22 cellular contexts compared by ENCODE assay signal in genomic region chr3:143286392-143287010, GRCh38.
"Had no signal": no experiment of that assay in that cellular context is flagged by ENCODE, and none has a peak within 500 bp of the region (broad histone marks: within the 10 kb centered on the region; RNA-seq: fewer than 3 reads in every experiment).

No MANE protein-coding gene starts in this region.

- DNase-seq: activated CD4-positive, alpha-beta memory T cell treated with anti-CD3 and anti-CD28 coated beads for 36 hours; activated gamma-delta T cell treated with Interleukin-2 at 50 U/mL for 16 hours; activated T-cell treated with anti-CD3 and anti-CD28 coated beads for 4 hours; adrenal gland; effector memory CD8-positive, alpha-beta T cell; foreskin melanocyte; glutamatergic neuron; hippocampal formation; nephron progenitor cell; right cardiac atrium; stimulated activated CD4-positive, alpha-beta T cell treated with anti-CD3 and anti-CD28 coated beads, Interleukin-2, amount 100 ng/mL, for 24 hours; stimulated activated naive CD8-positive, alpha-beta T cell treated with anti-CD3 and anti-CD28 coated beads, Interleukin-15, Interleukin-2, amounts not matched to agents 100 U/mL and 50 U/mL, for 24 hours; T-helper 2 cell had no signal

- ATAC-seq: activated naive CD4-positive, alpha-beta T cell treated with anti-CD3 and anti-CD28 coated beads, Interleukin-2, amount 50 U/mL, for 72 hours; effector memory CD8-positive, alpha-beta T cell; left lobe of liver; right cardiac atrium; stimulated activated naive CD8-positive, alpha-beta T cell treated with anti-CD3 and anti-CD28 coated beads, Interleukin-15, Interleukin-2, amounts not matched to agents 100 U/mL and 50 U/mL, for 24 hours had no signal

- H3K4me3 ChIP-seq: adrenal gland, cardiac muscle cell, lung, tibial nerve had no signal

- H3K27me3 Mint-ChIP-seq: activated CD4-positive, alpha-beta memory T cell treated with anti-CD3 and anti-CD28 coated beads for 36 hours; effector memory CD8-positive, alpha-beta T cell had no signal

- H3K4me3 Mint-ChIP-seq: activated CD4-positive, alpha-beta memory T cell treated with anti-CD3 and anti-CD28 coated beads for 36 hours; activated T-helper 1 cell treated with anti-CD3 and anti-CD28 coated beads, Interleukin-12 subunit alpha, Interleukin-12 subunit beta, Interleukin-2, Interleukin-4 antibody, amounts not matched to agents 30 ng/mL and 10 ng/mL and 1 ng/mL, durations not matched to agents 14 hours and 24 hours and 36 hours; effector memory CD8-positive, alpha-beta T cell; mesothelial cell of epicardium; nephron progenitor cell had no signal

- H3K27ac ChIP-seq: adrenal gland, cardiac muscle cell, epithelial cell of prostate, tibial nerve had no signal

- H3K36me3 Mint-ChIP-seq: activated CD4-positive, alpha-beta memory T cell treated with anti-CD3 and anti-CD28 coated beads for 36 hours; activated naive CD4-positive, alpha-beta T cell treated with anti-CD3 and anti-CD28 coated beads, Interleukin-2, amount 50 U/mL, for 72 hours; mesothelial cell of epicardium had no signal

- H3K27ac Mint-ChIP-seq: activated CD4-positive, alpha-beta memory T cell treated with anti-CD3 and anti-CD28 coated beads for 36 hours; activated naive CD4-positive, alpha-beta T cell treated with anti-CD3 and anti-CD28 coated beads, Interleukin-2, amount 50 U/mL, for 72 hours; activated T-helper 1 cell treated with anti-CD3 and anti-CD28 coated beads, Interleukin-12 subunit alpha, Interleukin-12 subunit beta, Interleukin-2, Interleukin-4 antibody, amounts not matched to agents 30 ng/mL and 10 ng/mL and 1 ng/mL, durations not matched to agents 14 hours and 24 hours and 36 hours; effector memory CD8-positive, alpha-beta T cell; mesothelial cell of epicardium; nephron progenitor cell; progenitor cell of endocrine pancreas had no signal

- H3K9me3 Mint-ChIP-seq: activated CD4-positive, alpha-beta memory T cell treated with anti-CD3 and anti-CD28 coated beads for 36 hours; activated naive CD4-positive, alpha-beta T cell treated with anti-CD3 and anti-CD28 coated beads, Interleukin-2, amount 50 U/mL, for 72 hours; activated T-helper 1 cell treated with anti-CD3 and anti-CD28 coated beads, Interleukin-12 subunit alpha, Interleukin-12 subunit beta, Interleukin-2, Interleukin-4 antibody, amounts not matched to agents 30 ng/mL and 10 ng/mL and 1 ng/mL, durations not matched to agents 14 hours and 24 hours and 36 hours; effector memory CD8-positive, alpha-beta T cell; mesothelial cell of epicardium; nephron progenitor cell had no signal
